19 cellular contexts compared by ENCODE assay signal in genomic region chr2:180328795-180329422, GRCh38.
"Had no signal": no experiment of that assay in that cellular context is flagged by ENCODE, and none has a peak within 500 bp of the region (broad histone marks: within the 10 kb centered on the region; RNA-seq: fewer than 3 reads in every experiment).

No MANE protein-coding gene starts in this region.

- H3K4me3 ChIP-seq: gastrocnemius medialis, left lung, pancreas, right lobe of liver, thoracic aorta, tibial nerve, upper lobe of left lung had no signal

- H3K36me3 ChIP-seq: gastrocnemius medialis, left lung, pancreas, right lobe of liver, thoracic aorta, tibial nerve, upper lobe of left lung had no signal

- H3K9me3 ChIP-seq: gastrocnemius medialis, pancreas, right lobe of liver, thoracic aorta, tibial nerve had no signal

- H3K27ac ChIP-seq: gastrocnemius medialis, left lung, pancreas, right lobe of liver, thoracic aorta, tibial nerve, upper lobe of left lung had no signal

- H3K27me3 ChIP-seq: gastrocnemius medialis, left lung, pancreas, right lobe of liver, upper lobe of left lung had no signal

- FAIRE-seq: pancreas, urothelium cell line had no signal

- DNase-seq: cortex of kidney; effector memory CD8-positive, alpha-beta T cell; gastrocnemius medialis; head of caudate nucleus; left cardiac atrium; left lung; mesenchymal stem cell; naive thymus-derived CD4-positive, alpha-beta T cell; occipital lobe; pancreas; right lobe of liver; small intestine; stimulated activated CD4-positive, alpha-beta T cell treated with anti-CD3 and anti-CD28 coated beads, Interleukin-15, amount 100 ng/mL, for 24 hours; stimulated activated CD4-positive, alpha-beta T cell treated with anti-CD3 and anti-CD28 coated beads, Interleukin-2, amount 100 ng/mL, for 48 hours; stimulated activated naive B cell treated with anti-CD40 and anti-IgM and Interleukin-4, amounts not matched to agents 10 μg/mL and 1 μg/mL and 100 μg/mL, for 72 hours; upper lobe of left lung had no signal

- H3K4me1 ChIP-seq: gastrocnemius medialis, left lung, pancreas, right lobe of liver, tibial nerve, upper lobe of left lung had no signal

- ATAC-seq: effector memory CD8-positive, alpha-beta T cell; gastrocnemius medialis; left cardiac atrium; left lung; naive thymus-derived CD4-positive, alpha-beta T cell; pancreas; right lobe of liver; stimulated activated naive B cell treated with anti-CD40 and anti-IgM and Interleukin-4, amounts not matched to agents 10 μg/mL and 1 μg/mL and 100 μg/mL, for 72 hours had no signal
